14 cellular contexts compared by ENCODE assay signal in the genomic region with DNA sequence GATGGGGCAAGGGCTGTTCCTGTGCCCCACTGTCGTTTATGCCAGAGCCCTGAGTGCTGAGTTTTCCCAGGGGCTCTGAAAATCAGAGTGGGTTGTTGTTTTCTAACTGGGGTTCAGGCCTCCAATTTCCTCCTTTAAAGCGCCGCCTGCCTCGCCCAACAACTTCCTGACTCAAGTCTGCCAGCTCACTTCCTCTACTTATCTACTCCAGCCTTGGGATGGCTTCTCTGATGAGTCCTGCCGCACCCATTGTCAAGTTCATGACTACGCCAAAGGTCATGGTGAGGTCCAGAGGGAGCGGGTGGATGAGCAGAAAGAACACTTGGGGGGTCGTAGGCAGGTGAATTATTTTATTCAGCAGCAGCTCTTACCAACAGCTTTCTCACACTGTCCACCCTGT.
A peak's percentile ranks its signal among the peaks of the same experiment; 100 is the strongest.
DNase-seq lines count a peak whose midpoint lies in the region; ATAC-seq lines count a peak whose summit lies in the region.
"Had no signal": no experiment of that assay in that cellular context is flagged by ENCODE, and none has a peak within 500 bp of the region (broad histone marks: within the 10 kb centered on the region; RNA-seq: fewer than 3 reads in every experiment).

No MANE protein-coding gene starts in this region.

- H3K4me3 Mint-ChIP-seq in stimulated activated naive CD8-positive, alpha-beta T cell treated with anti-CD3 and anti-CD28 coated beads, Interleukin-15, amount 100 ng/mL, for 72 hours = no peak overlapping the region
- H3K4me3 Mint-ChIP-seq in activated naive CD8-positive, alpha-beta T cell = no peak overlapping the region
- H3K4me3 Mint-ChIP-seq: H9 had no signal

- H3K36me3 Mint-ChIP-seq in activated naive CD8-positive, alpha-beta T cell = no peaks in the 10 kb centered on the region

- ATAC-seq in stimulated activated naive CD8-positive, alpha-beta T cell treated with anti-CD3 and anti-CD28 coated beads, Interleukin-15, Interleukin-2, amounts not matched to agents 100 U/mL and 50 U/mL, for 24 hours = no peak
- no peak for ATAC-seq in stimulated activated naive CD8-positive, alpha-beta T cell treated with anti-CD3 and anti-CD28 coated beads, Interleukin-15, amount 100 ng/mL, for 72 hours
- no peak for ATAC-seq in GM19351 (IDR thresholded peaks at IDR 0.05; ENCODE audit: unreplicated experiment)
- no peak for ATAC-seq in HG03432 (IDR thresholded peaks at IDR 0.05; ENCODE audit: unreplicated experiment)
- no peak for ATAC-seq in GM21737 (IDR thresholded peaks at IDR 0.05; ENCODE audit: unreplicated experiment)

- DNase-seq in NCI-H748 (lab: John Stamatoyannopoulos, UW; ENCODE audit: unreplicated experiment) = peak; percentile 40
- DNase-seq in NCI-H748 treated with DMSO at 0.1 percent for 48 hours (lab: John Stamatoyannopoulos, UW) = no peak
- DNase-seq in stimulated activated naive CD8-positive, alpha-beta T cell treated with anti-CD3 and anti-CD28 coated beads, Interleukin-15, Interleukin-2, amounts not matched to agents 100 U/mL and 50 U/mL, for 24 hours = peak; percentile 6
- no peak for DNase-seq in stimulated activated naive CD8-positive, alpha-beta T cell treated with anti-CD3 and anti-CD28 coated beads, Interleukin-15, amount 100 ng/mL, for 72 hours
- DNase-seq: amygdala, H9, hippocampal formation, NCI-H1105 treated with DMSO at 0.1 percent for 48 hours, NCI-H2107, NCI-H510A had no signal

- peaks cover 9% of the 10 kb centered on the region for H3K4me1 Mint-ChIP-seq in stimulated activated naive CD8-positive, alpha-beta T cell treated with anti-CD3 and anti-CD28 coated beads, Interleukin-15, amount 100 ng/mL, for 72 hours
- peaks cover 18% of the 10 kb centered on the region for H3K4me1 Mint-ChIP-seq in activated naive CD8-positive, alpha-beta T cell (ENCODE audit: low read depth)

- H3K27ac Mint-ChIP-seq in stimulated activated naive CD8-positive, alpha-beta T cell treated with anti-CD3 and anti-CD28 coated beads, Interleukin-15, amount 100 ng/mL, for 72 hours = peak overlapping the region in 1 of 2 donors; percentile 70
- H3K27ac Mint-ChIP-seq in activated naive CD8-positive, alpha-beta T cell = peak overlapping the region; percentile 22

- H3K9me3 Mint-ChIP-seq in stimulated activated naive CD8-positive, alpha-beta T cell treated with anti-CD3 and anti-CD28 coated beads, Interleukin-15, amount 100 ng/mL, for 72 hours = no peaks in the 10 kb centered on the region
- H3K9me3 Mint-ChIP-seq in activated naive CD8-positive, alpha-beta T cell (ENCODE audit: low read depth) = no peaks in the 10 kb centered on the region

- no peaks in the 10 kb centered on the region for H3K27me3 Mint-ChIP-seq in stimulated activated naive CD8-positive, alpha-beta T cell treated with anti-CD3 and anti-CD28 coated beads, Interleukin-15, amount 100 ng/mL, for 72 hours
- H3K27me3 Mint-ChIP-seq in activated naive CD8-positive, alpha-beta T cell = no peaks in the 10 kb centered on the region

Comparison
In these comparisons a context has a peak if more than half of its experiments do, and no peak if none do; other contexts are left out.
1. DNase-seq: peak in NCI-H748 (single experiment) and stimulated activated naive CD8-positive, alpha-beta T cell treated with anti-CD3 and anti-CD28 coated beads, Interleukin-15, Interleukin-2, amounts not matched to agents 100 U/mL and 50 U/mL, for 24 hours (single experiment); none in NCI-H748 treated with DMSO at 0.1 percent for 48 hours (single experiment) and stimulated activated naive CD8-positive, alpha-beta T cell treated with anti-CD3 and anti-CD28 coated beads, Interleukin-15, amount 100 ng/mL, for 72 hours (0 of 2).